1 cellular context compared by ENCODE assay signal in genomic region chr2:39778775-39779751, GRCh38.
TF ChIP-seq lines count a peak whose summit lies in the region.

Gene THUMPD2 (minus strand): TSS chr2:39779258. CDS start chr2:39779239, 19 bp downstream.

TF ChIP-seq in K562, 482 proteins besides CTCF, POLR2A, EP300 and RAD21 (continued from another document and continues in another):
- TF ChIP-seq ZNF277 (CRISPR knock-in tag; IDR thresholded peaks at IDR 0.05; ENCODE audit: borderline replicate concordance) (no peak), MCM5 (IDR thresholded peaks at IDR 0.05; ENCODE audit: low read depth) (no peak), BCOR (IDR thresholded peaks at IDR 0.05) (peak; percentile 94), ZKSCAN1 (IDR thresholded peaks at IDR 0.05; ENCODE audit: low read depth, low read length) (0 out of 2 replicates have a peak, but pooled peaks have one; percentile 33), PHTF2 (CRISPR knock-in tag; IDR thresholded peaks at IDR 0.05) (no peak), SMARCC2 (IDR thresholded peaks at IDR 0.05; ENCODE audit: low read depth) (no peak), SETDB1 (IDR thresholded peaks at IDR 0.05; ENCODE audit: low read length) (no peak), RBM39 (optimal IDR thresholded peaks at IDR 0.05; ENCODE audit: low read depth, low read length) (no peak), POLR2AphosphoS2 (IDR thresholded peaks at IDR 0.05; ENCODE audit: low read length) (no peak), ZBTB5 (IDR thresholded peaks at IDR 0.05) (no peak), YY1 (IDR thresholded peaks at IDR 0.05; ENCODE audit: borderline replicate concordance in 1 of 3, control insufficient read depth in 1 of 3, extremely low read depth in 1 of 3, insufficient read depth in 3 of 3, insufficient read length in 1 of 3, insufficient replicate concordance in 2 of 3, low read depth in 1 of 3, low read length in 2 of 3) (peak; percentile 66 to 95 (median 90)), ZNF133 (CRISPR knock-in tag; IDR thresholded peaks at IDR 0.05) (no peak), CSDE1 (IDR thresholded peaks at IDR 0.05) (no peak), SIX5 (IDR thresholded peaks at IDR 0.05; ENCODE audit: borderline replicate concordance in 1 of 2, insufficient read depth in 1 of 2, low read depth in 1 of 2, low read length in 2 of 2) (no peak), SUPT5H (IDR thresholded peaks at IDR 0.05) (peak; percentile 91), NCOA4 (IDR thresholded peaks at IDR 0.05; ENCODE audit: partially characterized antibody) (no peak), ZNF165 (CRISPR knock-in tag; IDR thresholded peaks at IDR 0.05; ENCODE audit: borderline replicate concordance) (0 out of 2 replicates have a peak, but pooled peaks have one; percentile 24), ZNF121 (CRISPR knock-in tag; conservative IDR thresholded peaks at IDR 0.05) (no peak), TAF15 (IDR thresholded peaks at IDR 0.05; ENCODE audit: low read depth, low read length) (no peak), ARNT (IDR thresholded peaks at IDR 0.05) (no peak), ELF2 (CRISPR knock-in tag; IDR thresholded peaks at IDR 0.05) (no peak), MTF1 (CRISPR knock-in tag; IDR thresholded peaks at IDR 0.05; ENCODE audit: borderline replicate concordance) (no peak), ZNF586 (CRISPR knock-in tag; conservative IDR thresholded peaks at IDR 0.05) (no peak), ZNF217 (CRISPR knock-in tag; IDR thresholded peaks at IDR 0.05) (no peak), SPI1 (IDR thresholded peaks at IDR 0.05; ENCODE audit: borderline replicate concordance, low read depth, low read length) (0 out of 2 replicates have a peak, but pooled peaks have one; percentile 7), ELK3 (CRISPR knock-in tag; IDR thresholded peaks at IDR 0.05) (no peak), PKNOX1 (IDR thresholded peaks at IDR 0.05) (peak; percentile 68), ZBTB17 (CRISPR knock-in tag; IDR thresholded peaks at IDR 0.05) (peak; percentile 77), SNAPC5 (CRISPR knock-in tag; IDR thresholded peaks at IDR 0.05) (no peak), RBFOX2 (IDR thresholded peaks at IDR 0.05; ENCODE audit: low read depth, low read length) (peak; percentile 93), MGA (IDR thresholded peaks at IDR 0.05) (peak; percentile 85), NR2F6 (CRISPR knock-in tag; IDR thresholded peaks at IDR 0.05) (no peak), KLF16 (IDR thresholded peaks at IDR 0.05) (no peak), SNRNP70 (optimal IDR thresholded peaks at IDR 0.05; ENCODE audit: low read depth, low read length) (no peak), MTA1 (IDR thresholded peaks at IDR 0.05; ENCODE audit: borderline replicate concordance) (no peak), ATF7 (IDR thresholded peaks at IDR 0.05) (no peak), FOXP1 (CRISPR knock-in tag; IDR thresholded peaks at IDR 0.05) (no peak), TEAD1 (CRISPR knock-in tag; IDR thresholded peaks at IDR 0.05) (peak; percentile 12 to 39; a peak in 1 of 4 replicates), E2F4 (CRISPR knock-in tag; IDR thresholded peaks at IDR 0.05; ENCODE audit: low read depth) (peak; percentile 28; the same call in 1 of the 2 replicates), FOXK1 (CRISPR knock-in tag; IDR thresholded peaks at IDR 0.05; ENCODE audit: borderline replicate concordance) (no peak), NR1H2 (CRISPR knock-in tag; IDR thresholded peaks at IDR 0.05) (no peak), SMC3 (conservative IDR thresholded peaks at IDR 0.05; ENCODE audit: insufficient read depth, low read depth, low read length) (no peak), E2F6 (IDR thresholded peaks at IDR 0.05; ENCODE audit: borderline replicate concordance in 1 of 2, extremely low read depth in 1 of 2, insufficient read depth in 1 of 2, insufficient read length in 1 of 2, low read depth in 1 of 2, low read length in 1 of 2, poor library complexity in 1 of 2, severe bottlenecking in 1 of 2) (peak; percentile 68 to 84), SP2 (IDR thresholded peaks at IDR 0.05; ENCODE audit: extremely low read depth, low read depth, low read length, poor library complexity, severe bottlenecking) (no peak), NRF1 (conservative IDR thresholded peaks at IDR 0.05 in 1 of 2, IDR thresholded peaks at IDR 0.05 in 1 of 2) (peak; percentile 70 to 76), GABPA (tag; conservative IDR thresholded peaks at IDR 0.05; ENCODE audit: low read depth) (peak; percentile 39), ZBTB26 (CRISPR knock-in tag; IDR thresholded peaks at IDR 0.05) (no peak)
